ENCODE assay signal across 24 cellular contexts in genomic region chr22:22836635-22837034, GRCh38. TPM values are rescaled to one million over a fixed set of nuclear protein-coding genes. Genes with fewer than 3 reads are reported as not detected.
DNase-seq lines count a peak whose midpoint lies in the region; ATAC-seq and TF ChIP-seq lines count a peak whose summit lies in the region.
"Had no signal": no experiment of that assay in that cellular context is flagged by ENCODE, and none has a peak within 500 bp of the region (broad histone marks: within the 10 kb centered on the region; RNA-seq: fewer than 3 reads in every experiment).

No MANE protein-coding gene starts in this region.

- intact Hi-C loops in CD14-positive monocyte (cut with micrococcal nuclease): no loop called here
- intact Hi-C loops in lower leg skin (cut with DNase I; ENCODE audit: low total_unique reads): no loop called here

- peaks cover 39% of the 10 kb centered on the region for H3K4me1 Mint-ChIP-seq in CD14-positive monocyte

- H3K9me3 Mint-ChIP-seq in CD14-positive monocyte: peaks cover 0 to 2% (median 0%) of the 10 kb centered on the region in 7 donors

- ATAC-seq in HG03432 (IDR thresholded peaks at IDR 0.05; ENCODE audit: unreplicated experiment): no peak
- ATAC-seq: left ventricle myocardium superior, SK-N-SH treated with all-trans-retinoic acid at 6 μM for 48 hours had no signal

- no peak overlapping the region for H3K9ac ChIP-seq in adipocyte (ENCODE audit: low read length)
- H3K9ac ChIP-seq: BLaER1 had no signal

- H3K27me3 ChIP-seq in adipocyte (replicated peaks; ENCODE audit: control insufficient read depth, insufficient read depth, low read length): peaks cover 26% of the 10 kb centered on the region
- H3K27me3 ChIP-seq: BLaER1, vagina had no signal

- no peaks in the 10 kb centered on the region for H3K36me3 Mint-ChIP-seq in CD14-positive monocyte

- TF ChIP-seq POLR2A in lower leg skin (IDR thresholded peaks at IDR 0.05): no peak

- H3K27ac Mint-ChIP-seq in CD14-positive monocyte: peak overlapping the region; percentile 0 to 86 (median 54)

- no peaks in the 10 kb centered on the region for H3K4me1 ChIP-seq in adipocyte (ENCODE audit: control insufficient read depth, insufficient read depth, low read length)
- H3K4me1 ChIP-seq: suprapubic skin, vagina had no signal

- no peaks in the 10 kb centered on the region for H3K27me3 Mint-ChIP-seq in CD14-positive monocyte (ENCODE audit: low read depth in 3 of 3)

- H3K9me3 ChIP-seq in adipocyte (ENCODE audit: control insufficient read depth, low read length): peaks cover 4% of the 10 kb centered on the region
- H3K9me3 ChIP-seq: suprapubic skin, vagina had no signal

- peak overlapping the region in 1 of 2 donors; percentile 28 for H3K4me3 Mint-ChIP-seq in CD14-positive monocyte

- TF ChIP-seq CTCF in CD14-positive monocyte (IDR thresholded peaks at IDR 0.05): no peak
- TF ChIP-seq CTCF in fibroblast of the aortic adventitia (IDR thresholded peaks at IDR 0.05; ENCODE audit: insufficient read depth, low read length): no peak
- no peak for TF ChIP-seq CTCF in lower leg skin (IDR thresholded peaks at IDR 0.05)

- DNase-seq in CD14-positive monocyte (ENCODE audit: low spot score) (no peak), H4 (ENCODE audit: low spot score) (peak; percentile 15), adipocyte (ENCODE audit: low read depth) (peak; percentile 1), fibroblast of the aortic adventitia (ENCODE audit: low read depth) (peak; percentile 15), NCI-H510A treated with DMSO at 0.1 percent for 48 hours (lab: John Stamatoyannopoulos, UW) (no peak), lower leg skin (ENCODE audit: low spot score in 2 of 2) (no peak)
- no peak for DNase-seq in stimulated activated CD4-positive, alpha-beta T cell treated with anti-CD3 and anti-CD28 coated beads, Interleukin-4, amount 100 ng/mL, for 24 hours
- DNase-seq: activated CD4-positive, alpha-beta T cell treated with anti-CD3 and anti-CD28 coated beads, Interleukin-2, amount 50 U/mL, for 48 hours; brain microvascular endothelial cell; foreskin melanocyte; HCEC 1CT; KG1; left ventricle myocardium superior; NCI-H1105; NCI-H524; WERI-Rb-1 had no signal

- no peaks in the 10 kb centered on the region for H3K36me3 ChIP-seq in adipocyte (ENCODE audit: control insufficient read depth, insufficient read depth, low read length, severe bottlenecking)
- H3K36me3 ChIP-seq: BLaER1, brain microvascular endothelial cell, suprapubic skin, vagina, WERI-Rb-1 had no signal

- H3K4me3 ChIP-seq in adipocyte (ENCODE audit: low read length) (no peak overlapping the region), fibroblast of the aortic adventitia (ENCODE audit: low read depth, low read length) (no peak overlapping the region), lower leg skin (ENCODE audit: low read depth, poor library complexity, severe bottlenecking) (no peak overlapping the region)
- H3K4me3 ChIP-seq: BLaER1, coronary artery, suprapubic skin, vagina had no signal

- WGBS in lower leg skin, 2 donors: 69 to 81% methylated on average over 6 of the region's 6 CpGs

RNA-seq across cellular contexts. Expression of gene IGLL5, which starts 51.0 kb away (rescaled TPM):
- polyA plus RNA-seq in CD14-positive monocyte: under 1 TPM in 1 of 2 donors, not detected in 1; 0.38 TPM
- not detected in 2 replicates for total RNA-seq in H4 (2014; rRNA removed; shearing (Covaris generic))
- not detected in 2 replicates for total RNA-seq in fibroblast of the aortic adventitia (ENCODE audit: low replicate concordance)
- not detected for total RNA-seq in lower leg skin
- total RNA-seq: RPMI7951; suprapubic skin; T-helper 2 cell treated with Interferon-gamma antibody and Interleukin-4, amounts not matched to agents 100 ng/mL and 5 ng/mL, for 36 hours had no signal

Comparison
In these comparisons a context has a peak if more than half of its experiments do, and no peak if none do; other contexts are left out.
1. DNase-seq: peak in H4 (single experiment), adipocyte (single experiment) and fibroblast of the aortic adventitia (single experiment); none in CD14-positive monocyte (single experiment), stimulated activated CD4-positive, alpha-beta T cell treated with anti-CD3 and anti-CD28 coated beads, Interleukin-4, amount 100 ng/mL, for 24 hours (single experiment), NCI-H510A treated with DMSO at 0.1 percent for 48 hours (single experiment) and lower leg skin (0 of 2).